1 cellular context compared by ENCODE assay signal in genomic region chr3:185207931-185208746, GRCh38.
TF ChIP-seq lines count a peak whose summit lies in the region.

No MANE protein-coding gene starts in this region.

TF ChIP-seq in GM23338, 12 proteins besides CTCF, POLR2A, EP300 and RAD21 (continued from another document):
- TF ChIP-seq ETS1 (IDR thresholded peaks at IDR 0.05) (no peak), ZNF114 (CRISPR knock-in tag; IDR thresholded peaks at IDR 0.05) (no peak), JUNB (IDR thresholded peaks at IDR 0.05; ENCODE audit: unreplicated experiment) (no peak), NANOG (IDR thresholded peaks at IDR 0.05; ENCODE audit: borderline replicate concordance) (no peak), POLR2AphosphoS5 (IDR thresholded peaks at IDR 0.05; ENCODE audit: low read depth) (no peak), STAT1 (IDR thresholded peaks at IDR 0.05; ENCODE audit: unreplicated experiment) (no peak), ZNF331 (CRISPR knock-in tag; IDR thresholded peaks at IDR 0.05; ENCODE audit: low read depth) (no peak), EZH2 (IDR thresholded peaks at IDR 0.05; ENCODE audit: low read depth, unreplicated experiment) (no peak)
